Comparison of ENCODE assay signal across 23 cellular contexts in genomic region chr16:87696796-87697195, GRCh38.
DNase-seq lines count a peak whose midpoint lies in the region; ATAC-seq and TF ChIP-seq lines count a peak whose summit lies in the region.
"Had no signal": no experiment of that assay in that cellular context is flagged by ENCODE, and none has a peak within 500 bp of the region (broad histone marks: within the 10 kb centered on the region; RNA-seq: fewer than 3 reads in every experiment).

No MANE protein-coding gene starts in this region.

- H3K9me2 ChIP-seq in MM.1S (replicated peaks; ENCODE audit: insufficient read depth, low read length), result no peaks in the 10 kb centered on the region

- H3K27ac ChIP-seq in neuronal stem cell (replicated peaks; ENCODE audit: low read length) (no peak overlapping the region), MM.1S (ENCODE audit: low read length) (no peak overlapping the region)
- H3K27ac ChIP-seq: RWPE1 had no signal

- no peak overlapping the region for H3K4me3 ChIP-seq in neuronal stem cell (ENCODE audit: low read length in 2 of 2)
- no peak overlapping the region for H3K4me3 ChIP-seq in MM.1S (ENCODE audit: low read length)

- TF ChIP-seq CTCF in MM.1S (IDR thresholded peaks at IDR 0.05; ENCODE audit: low read length), result no peak

- H3F3A ChIP-seq in MM.1S (ENCODE audit: insufficient read depth, low read length), result no peaks in the 10 kb centered on the region

- H3K18ac ChIP-seq in neuronal stem cell (ENCODE audit: low read length), result no peak overlapping the region

- no peak for ATAC-seq in activated naive CD4-positive, alpha-beta T cell treated with anti-CD3 and anti-CD28 coated beads, Interleukin-2, amount 50 U/mL, for 72 hours
- no peak for ATAC-seq in activated T-helper 17 cell treated with anti-CD3 and anti-CD28 coated beads, Interleukin-2, amount 50 U/mL, for 72 hours (replicated peaks)
- ATAC-seq in GM18861 (IDR thresholded peaks at IDR 0.05; ENCODE audit: unreplicated experiment), result no peak
- ATAC-seq: HCT116, Panc1 had no signal

- no peak for DNase-seq in activated naive CD4-positive, alpha-beta T cell treated with anti-CD3 and anti-CD28 coated beads, Interleukin-2, amount 50 U/mL, for 72 hours (ENCODE audit: low spot score in 2 of 2)
- no peak for DNase-seq in activated naive CD4-positive, alpha-beta T cell treated with anti-CD3 and anti-CD28 coated beads for 36 hours
- DNase-seq in neuronal stem cell (ENCODE audit: low spot score), result no peak
- no peak for DNase-seq in UCSD-AML1 (lab: John Stamatoyannopoulos, UW; ENCODE audit: unreplicated experiment)
- DNase-seq in MM.1S, result no peak
- DNase-seq: C1 segment of cervical spinal cord; CD4-positive, alpha-beta memory T cell; COR-L47; DMS79; GF-D8; Kasumi-1; NCI-H1105 treated with DMSO at 0.1 percent for 48 hours; NCI-H146; NCI-H1930; NCI-H446; NCI-H526; NCI-H82; SHP77 had no signal

- H2AK5ac ChIP-seq in neuronal stem cell (ENCODE audit: low read depth, low read length), result no peak overlapping the region

- no peak overlapping the region for H4K91ac ChIP-seq in neuronal stem cell (ENCODE audit: low read depth, low read length, poor library complexity)

- H3K27ac Mint-ChIP-seq in activated naive CD4-positive, alpha-beta T cell treated with anti-CD3 and anti-CD28 coated beads, Interleukin-2, amount 50 U/mL, for 72 hours, result peak overlapping the region; percentile 64 to 77
- no peak overlapping the region for H3K27ac Mint-ChIP-seq in activated naive CD4-positive, alpha-beta T cell treated with anti-CD3 and anti-CD28 coated beads for 36 hours
- H3K27ac Mint-ChIP-seq in activated T-helper 17 cell treated with anti-CD3 and anti-CD28 coated beads, Interleukin-2, amount 50 U/mL, for 72 hours, result peak overlapping the region; percentile 46

- peaks cover 22% of the 10 kb centered on the region for H3K4me1 Mint-ChIP-seq in activated naive CD4-positive, alpha-beta T cell treated with anti-CD3 and anti-CD28 coated beads for 36 hours (ENCODE audit: low read depth)
- peaks cover 9% of the 10 kb centered on the region for H3K4me1 Mint-ChIP-seq in activated T-helper 17 cell treated with anti-CD3 and anti-CD28 coated beads, Interleukin-2, amount 50 U/mL, for 72 hours

- H3K23ac ChIP-seq in neuronal stem cell (ENCODE audit: low read depth, low read length, poor library complexity), result no peak overlapping the region

- peaks cover 5% of the 10 kb centered on the region for H3K79me1 ChIP-seq in neuronal stem cell (ENCODE audit: low read depth, low read length)

- H3K4ac ChIP-seq in neuronal stem cell (ENCODE audit: low read length), result no peak overlapping the region

- H3K4me2 ChIP-seq in neuronal stem cell (ENCODE audit: insufficient read depth, low read length, poor library complexity, severe bottlenecking) (no peak overlapping the region), MM.1S (ENCODE audit: low read depth, low read length) (no peak overlapping the region)

- H2BK15ac ChIP-seq in neuronal stem cell (ENCODE audit: low read length), result no peak overlapping the region

- H3K9me3 ChIP-seq in neuronal stem cell (replicated peaks in 1 of 2; ENCODE audit: control insufficient read depth in 2 of 2, insufficient read depth in 1 of 2, low read depth in 1 of 2, low read length in 2 of 2) (no peaks in the 10 kb centered on the region), MM.1S (replicated peaks; ENCODE audit: insufficient read depth, low read length) (no peaks in the 10 kb centered on the region)

- H3K4me3 Mint-ChIP-seq in activated naive CD4-positive, alpha-beta T cell treated with anti-CD3 and anti-CD28 coated beads for 36 hours, result no peak overlapping the region
- H3K4me3 Mint-ChIP-seq in activated T-helper 17 cell treated with anti-CD3 and anti-CD28 coated beads, Interleukin-2, amount 50 U/mL, for 72 hours, result no peak overlapping the region
- H3K4me3 Mint-ChIP-seq: CD4-positive, alpha-beta memory T cell had no signal

- H2BK5ac ChIP-seq in neuronal stem cell (ENCODE audit: low read length), result peak overlapping the region; percentile 57

- no peak overlapping the region for H4K8ac ChIP-seq in neuronal stem cell (ENCODE audit: low read depth, low read length)

- no peaks in the 10 kb centered on the region for H3K27me3 ChIP-seq in neuronal stem cell (ENCODE audit: control insufficient read depth in 3 of 3, insufficient read depth in 3 of 3, low read depth in 1 of 3, low read length in 3 of 3)
- no peaks in the 10 kb centered on the region for H3K27me3 ChIP-seq in MM.1S (replicated peaks; ENCODE audit: insufficient read depth, low read length)

- H3K4me1 ChIP-seq in neuronal stem cell (ENCODE audit: control insufficient read depth in 2 of 2, insufficient read depth in 1 of 2, low read depth in 1 of 2, low read length in 2 of 2), result no peaks in the 10 kb centered on the region
- no peaks in the 10 kb centered on the region for H3K4me1 ChIP-seq in MM.1S (ENCODE audit: low read length)

- no peak overlapping the region for H2BK120ac ChIP-seq in neuronal stem cell (ENCODE audit: low read depth, low read length)

- H3K36me3 ChIP-seq in neuronal stem cell (replicated peaks in 1 of 2; ENCODE audit: control insufficient read depth in 2 of 2, insufficient read depth in 2 of 2, low read length in 2 of 2) (peaks cover 30 to 69% of the 10 kb centered on the region in 2 donors), MM.1S (replicated peaks; ENCODE audit: insufficient read depth, low read length) (no peaks in the 10 kb centered on the region)

- peaks cover 0 to 6% of the 10 kb centered on the region in 2 donors for H3K36me3 Mint-ChIP-seq in activated naive CD4-positive, alpha-beta T cell treated with anti-CD3 and anti-CD28 coated beads, Interleukin-2, amount 50 U/mL, for 72 hours
- H3K36me3 Mint-ChIP-seq in activated naive CD4-positive, alpha-beta T cell treated with anti-CD3 and anti-CD28 coated beads for 36 hours (ENCODE audit: low read depth), result peaks cover 7% of the 10 kb centered on the region
- H3K36me3 Mint-ChIP-seq in activated T-helper 17 cell treated with anti-CD3 and anti-CD28 coated beads, Interleukin-2, amount 50 U/mL, for 72 hours (ENCODE audit: low read depth), result peaks cover 14% of the 10 kb centered on the region

- H2BK12ac ChIP-seq in neuronal stem cell (ENCODE audit: low read length), result no peak overlapping the region

- intact Hi-C loops in activated naive CD4-positive, alpha-beta T cell treated with anti-CD3 and anti-CD28 coated beads for 36 hours (cut with micrococcal nuclease), result no loop called here

- H3K9me3 Mint-ChIP-seq in activated naive CD4-positive, alpha-beta T cell treated with anti-CD3 and anti-CD28 coated beads, Interleukin-2, amount 50 U/mL, for 72 hours, result no peaks in the 10 kb centered on the region
- H3K9me3 Mint-ChIP-seq in activated naive CD4-positive, alpha-beta T cell treated with anti-CD3 and anti-CD28 coated beads for 36 hours, result no peaks in the 10 kb centered on the region
- no peaks in the 10 kb centered on the region for H3K9me3 Mint-ChIP-seq in activated T-helper 17 cell treated with anti-CD3 and anti-CD28 coated beads, Interleukin-2, amount 50 U/mL, for 72 hours
- H3K9me3 Mint-ChIP-seq: CD4-positive, alpha-beta memory T cell had no signal

- H2AFZ ChIP-seq in neuronal stem cell (ENCODE audit: low read length) (no peak overlapping the region), MM.1S (ENCODE audit: low read length) (no peak overlapping the region)

- H3K9ac ChIP-seq in neuronal stem cell (ENCODE audit: low read depth, low read length, poor library complexity) (no peak overlapping the region), MM.1S (ENCODE audit: low read length) (no peak overlapping the region)

- no CpG with 5 or more reads among the region's 16 CpGs for WGBS in neuronal stem cell (ENCODE audit: extremely low coverage in 2 of 2, insufficient read length in 2 of 2, insufficient replicate concordance in 1 of 2), 2 donors

- no peaks in the 10 kb centered on the region for H4K20me1 ChIP-seq in MM.1S (ENCODE audit: insufficient read depth, low read length)

- H3K14ac ChIP-seq in neuronal stem cell (ENCODE audit: low read length), result no peak overlapping the region

- no peaks in the 10 kb centered on the region for H3K27me3 Mint-ChIP-seq in activated naive CD4-positive, alpha-beta T cell treated with anti-CD3 and anti-CD28 coated beads for 36 hours (ENCODE audit: low read depth)
- H3K27me3 Mint-ChIP-seq in activated T-helper 17 cell treated with anti-CD3 and anti-CD28 coated beads, Interleukin-2, amount 50 U/mL, for 72 hours, result no peaks in the 10 kb centered on the region
- H3K27me3 Mint-ChIP-seq: CD4-positive, alpha-beta memory T cell had no signal

- CTCF ChIA-PET in activated naive CD4-positive, alpha-beta T cell treated with anti-CD3 and anti-CD28 coated beads for 36 hours (lab: Charles Lee), result no interaction called here

- H3K79me2 ChIP-seq in MM.1S (ENCODE audit: low read length), result no peaks in the 10 kb centered on the region
